In the genomic region with DNA sequence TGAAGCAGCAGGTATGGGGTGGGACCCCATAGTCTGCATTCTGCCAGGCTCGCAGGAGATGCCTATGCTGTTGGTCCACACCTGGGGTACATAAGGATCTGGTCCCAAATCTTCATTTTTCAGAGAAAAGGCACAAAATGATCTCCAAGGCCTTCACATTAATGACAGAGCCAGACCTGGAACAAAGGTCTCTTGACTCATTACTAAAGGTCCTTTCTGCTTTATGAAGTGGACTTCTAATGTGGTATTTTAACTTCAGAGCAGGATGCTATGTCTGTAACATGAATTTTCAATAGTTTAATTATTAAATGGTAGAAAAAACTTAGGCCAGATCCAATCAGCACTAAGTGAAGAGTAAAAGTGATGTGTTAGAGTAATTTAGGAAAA, we compare ENCODE assay signal across 28 cellular contexts. TPM values are rescaled to one million over a fixed set of nuclear protein-coding genes. Genes with fewer than 3 reads are reported as not detected.
"Had no signal": no experiment of that assay in that cellular context is flagged by ENCODE, and none has a peak within 500 bp of the region (broad histone marks: within the 10 kb centered on the region; RNA-seq: fewer than 3 reads in every experiment).

No MANE protein-coding gene starts in this region.

- H3K27me3 Mint-ChIP-seq: progenitor cell of endocrine pancreas had no signal

- H3K4me3 ChIP-seq: lower lobe of right lung, ovary, smooth muscle cell, stomach, suprapubic skin, thoracic aorta, tibial artery, upper lobe of right lung had no signal

- H3K9me3 Mint-ChIP-seq: immature natural killer cell; mesothelial cell of epicardium; naive B cell; natural killer cell; stimulated activated memory B cell treated with anti-CD40 and anti-IgM and Interleukin-4, amounts not matched to agents 10 μg/mL and 1 μg/mL and 100 μg/mL, for 72 hours had no signal

- H3K4me2 ChIP-seq: smooth muscle cell had no signal

- H3K27ac ChIP-seq: lower lobe of right lung, ovary, stomach, suprapubic skin, thoracic aorta, tibial artery, upper lobe of right lung had no signal

- H3K36me3 ChIP-seq: lower lobe of right lung, ovary, stomach, suprapubic skin, thoracic aorta, tibial artery, upper lobe of right lung had no signal

- ATAC-seq: left ventricle myocardium superior; lower lobe of right lung; natural killer cell; right cardiac atrium; stimulated activated memory B cell treated with anti-CD40 and anti-IgM and Interleukin-4, amounts not matched to agents 10 μg/mL and 1 μg/mL and 100 μg/mL, for 72 hours; stimulated activated naive CD8-positive, alpha-beta T cell treated with anti-CD3 and anti-CD28 coated beads, Interleukin-15, Interleukin-2, amounts not matched to agents 100 U/mL and 50 U/mL, for 24 hours; upper lobe of right lung had no signal

- H3K27ac Mint-ChIP-seq: immature natural killer cell; mesothelial cell of epicardium; naive B cell; natural killer cell; progenitor cell of endocrine pancreas; stimulated activated memory B cell treated with anti-CD40 and anti-IgM and Interleukin-4, amounts not matched to agents 10 μg/mL and 1 μg/mL and 100 μg/mL, for 72 hours had no signal

- H3K4me3 Mint-ChIP-seq: immature natural killer cell; mesothelial cell of epicardium; naive B cell; natural killer cell; stimulated activated memory B cell treated with anti-CD40 and anti-IgM and Interleukin-4, amounts not matched to agents 10 μg/mL and 1 μg/mL and 100 μg/mL, for 72 hours had no signal

- H3K4me1 ChIP-seq: lower lobe of right lung, stomach, suprapubic skin, tibial artery, upper lobe of right lung had no signal

- H3K27me3 ChIP-seq: ovary, stomach, suprapubic skin, tibial artery, upper lobe of right lung had no signal

- DNase-seq: glutamatergic neuron; hypothalamus; immature natural killer cell; left ventricle myocardium superior; lower lobe of right lung; mammary epithelial cell; mesendoderm; naive B cell; natural killer cell; ovary; retina; right cardiac atrium; stimulated activated CD4-positive, alpha-beta T cell treated with anti-CD3 and anti-CD28 coated beads, Interleukin-1b, Interleukin-23, amount 100 ng/mL, for 48 hours; stimulated activated CD4-positive, alpha-beta T cell treated with anti-CD3 and anti-CD28 coated beads, Interleukin-2, amount 100 ng/mL, for 48 hours; stimulated activated CD4-positive, alpha-beta T cell treated with anti-CD3 and anti-CD28 coated beads, Interleukin-4, amount 100 ng/mL, for 4 hours; stimulated activated CD8-positive, alpha-beta memory T cell treated with anti-CD3 and anti-CD28 coated beads, Interleukin-4, amount 100 ng/mL, for 48 hours; stimulated activated naive CD8-positive, alpha-beta T cell treated with anti-CD3 and anti-CD28 coated beads, Interleukin-15, Interleukin-2, amounts not matched to agents 100 U/mL and 50 U/mL, for 24 hours; stomach; tibial artery; upper lobe of right lung had no signal

- H3K9me3 ChIP-seq: lower lobe of right lung, ovary, stomach, suprapubic skin, thoracic aorta, tibial artery, upper lobe of right lung had no signal

- H3K4me1 Mint-ChIP-seq: immature natural killer cell; naive B cell; natural killer cell; stimulated activated memory B cell treated with anti-CD40 and anti-IgM and Interleukin-4, amounts not matched to agents 10 μg/mL and 1 μg/mL and 100 μg/mL, for 72 hours had no signal

- H3K36me3 Mint-ChIP-seq: immature natural killer cell; mesothelial cell of epicardium; naive B cell; natural killer cell; stimulated activated memory B cell treated with anti-CD40 and anti-IgM and Interleukin-4, amounts not matched to agents 10 μg/mL and 1 μg/mL and 100 μg/mL, for 72 hours had no signal

RNA-seq across cellular contexts. Expression of a gene that starts 38.0 kb away (rescaled TPM):
- total RNA-seq: mononuclear cell, smooth muscle cell had no signal
- polyA plus RNA-seq: mammary epithelial cell had no signal

RNA-seq across cellular contexts. Expression of a gene that starts 38.1 kb away (rescaled TPM):
- total RNA-seq: mesothelial cell of epicardium, mononuclear cell, natural killer cell, smooth muscle cell had no signal
- polyA plus RNA-seq: immature natural killer cell, neural cell, smooth muscle cell had no signal
